ENCODE assay signal across 2 cellular contexts in the genomic region with DNA sequence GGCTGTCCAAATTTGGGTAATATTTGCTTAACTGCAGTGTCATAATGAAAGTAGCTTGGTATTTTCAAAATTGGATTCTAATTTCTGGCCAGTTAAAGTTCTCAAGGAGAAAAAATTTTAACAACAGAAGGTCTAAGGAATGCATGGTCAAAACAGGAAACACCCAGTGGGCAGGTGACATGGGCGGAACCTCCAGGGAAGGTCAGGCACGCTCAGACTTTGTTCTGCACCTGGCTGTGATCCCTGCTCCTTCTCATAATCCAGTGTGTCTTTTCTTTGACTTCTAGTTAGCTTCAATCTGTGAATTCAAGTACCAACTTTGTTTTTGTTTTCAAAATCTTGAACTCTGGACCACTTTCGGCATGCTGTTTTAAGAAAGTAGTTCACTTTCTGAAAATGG. TPM values are rescaled to one million over a fixed set of nuclear protein-coding genes. Genes with fewer than 3 reads are reported as not detected.
"Had no signal": no experiment of that assay in that cellular context is flagged by ENCODE, and none has a peak within 500 bp of the region (broad histone marks: within the 10 kb centered on the region; RNA-seq: fewer than 3 reads in every experiment).

No MANE protein-coding gene starts in this region.

RNA-seq across cellular contexts. Expression of gene NPY4R2, which starts 34.2 kb away (rescaled TPM):
- total RNA-seq: GM23248, H1 had no signal
- polyA plus RNA-seq: GM23248 had no signal
